ENCODE assay signal across 8 cellular contexts in the genomic region with DNA sequence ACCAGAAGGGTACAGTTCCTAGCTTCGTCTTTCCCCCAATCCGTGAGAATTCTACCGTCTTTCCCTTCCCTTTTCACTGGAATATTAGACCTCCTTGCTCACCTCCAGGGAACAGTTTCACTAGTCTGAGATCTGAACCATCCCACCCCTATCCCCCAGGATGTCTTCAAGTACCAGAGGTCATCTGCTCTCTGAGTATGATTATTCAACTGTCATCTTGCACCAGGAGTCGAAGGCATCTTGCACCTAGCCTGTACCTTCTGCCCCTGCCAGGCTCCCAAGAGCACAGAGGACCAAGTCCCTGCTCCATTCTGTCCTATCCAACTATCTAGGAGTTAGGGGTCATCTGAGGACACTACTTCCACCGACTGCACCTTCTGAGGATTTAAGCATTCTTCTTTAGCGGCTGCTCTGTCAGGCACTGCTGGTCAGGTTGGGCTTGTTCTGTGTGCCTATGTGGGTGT. TPM values are rescaled to one million over a fixed set of nuclear protein-coding genes. Genes with fewer than 3 reads are reported as not detected.
DNase-seq lines count a peak whose midpoint lies in the region; ATAC-seq, FAIRE-seq and TF ChIP-seq lines count a peak whose summit lies in the region.

No MANE protein-coding gene starts in this region.

- peak overlapping the region; percentile 67 for H3K4me3 ChIP-seq in right cardiac atrium (ENCODE audit: low read length)
- H3K4me3 ChIP-seq in small intestine (ENCODE audit: low read depth in 1 of 2, low read length in 2 of 2): peak overlapping the region; percentile 42 to 88

- TF ChIP-seq CTCF in activated B cell treated with CpG ODN at 0.5 μM for 24 hours (IDR thresholded peaks at IDR 0.05): no peak

- peak overlapping the region; percentile 80 for H3K27ac ChIP-seq in right cardiac atrium (ENCODE audit: low read length)
- H3K27ac ChIP-seq in small intestine (ENCODE audit: low read depth in 1 of 2, low read length in 1 of 2): peak overlapping the region; percentile 86 to 95

- H3K4me1 Mint-ChIP-seq in activated B cell treated with CpG ODN at 0.5 μM for 24 hours: peaks cover 42% of the 10 kb centered on the region

- peak overlapping the region; percentile 84 for H3K27ac Mint-ChIP-seq in activated B cell treated with CpG ODN at 0.5 μM for 24 hours

- ATAC-seq in activated B cell treated with CpG ODN at 0.5 μM for 24 hours (ENCODE audit: low read depth) (no peak), right cardiac atrium (peak in 1 of 2 donors; percentile 12), GM18520 (IDR thresholded peaks at IDR 0.05; ENCODE audit: unreplicated experiment) (no peak), HG02973 (IDR thresholded peaks at IDR 0.05; ENCODE audit: unreplicated experiment) (no peak)

- H3K27me3 Mint-ChIP-seq in activated B cell treated with CpG ODN at 0.5 μM for 24 hours: no peaks in the 10 kb centered on the region

- no peak for FAIRE-seq in small intestine (lab: Jason Lieb, UNC)

- H3K27me3 ChIP-seq in right cardiac atrium (ENCODE audit: control insufficient read depth, insufficient read depth) (no peaks in the 10 kb centered on the region), small intestine (ENCODE audit: control insufficient read depth in 2 of 2, insufficient read depth in 2 of 2, low read length in 2 of 2) (no peaks in the 10 kb centered on the region)

- no peaks in the 10 kb centered on the region for H3K36me3 ChIP-seq in small intestine (ENCODE audit: control insufficient read depth in 2 of 2, insufficient read depth in 2 of 2, low read length in 2 of 2)

- H3K9me3 ChIP-seq in right cardiac atrium (ENCODE audit: control insufficient read depth, low read length) (no peaks in the 10 kb centered on the region), small intestine (ENCODE audit: control insufficient read depth, low read depth) (no peaks in the 10 kb centered on the region)

- POLR2A ChIA-PET in activated B cell treated with CpG ODN at 0.5 μM for 24 hours (lab: Charles Lee): no interaction called here

- intact Hi-C loops in activated B cell treated with CpG ODN at 0.5 μM for 24 hours (cut with micrococcal nuclease) (loop anchor here (2.0 to 10.0 kb wide), 6 partner anchors 59 to 551 kb away; partner anchors contain the start of genes CAPN5, EMSY and LRRC32), right cardiac atrium (cut with DNase I) (no loop called here)

- DNase-seq in NCI-H82 (lab: John Stamatoyannopoulos, UW) (peak; percentile 41), NCI-H82 treated with DMSO at 0.1 percent for 48 hours (lab: John Stamatoyannopoulos, UW; ENCODE audit: unreplicated experiment) (no peak), activated B cell treated with CpG ODN at 0.5 μM for 24 hours (no peak), right cardiac atrium (no peak), small intestine (peak; percentile 56), amygdala (lab: John Stamatoyannopoulos, UW) (no peak)

- WGBS in right cardiac atrium: 31% methylated on average over 6 of the region's 6 CpGs
- WGBS in small intestine, 3 donors: 20 to 26% (median 26%) methylated on average over 6 of the region's 6 CpGs

- CTCF ChIA-PET in activated B cell treated with CpG ODN at 0.5 μM for 24 hours (lab: Charles Lee): no interaction called here

- peak overlapping the region; percentile 89 for H3K4me3 Mint-ChIP-seq in activated B cell treated with CpG ODN at 0.5 μM for 24 hours

- no peaks in the 10 kb centered on the region for H3K36me3 Mint-ChIP-seq in activated B cell treated with CpG ODN at 0.5 μM for 24 hours (ENCODE audit: low read depth)

- H3K4me1 ChIP-seq in right cardiac atrium (ENCODE audit: control insufficient read depth, insufficient read depth, low read length): peaks cover 5% of the 10 kb centered on the region
- H3K4me1 ChIP-seq in small intestine (ENCODE audit: control insufficient read depth in 2 of 2, insufficient read depth in 1 of 2, low read depth in 1 of 2, low read length in 1 of 2): no peaks in the 10 kb centered on the region

- no peaks in the 10 kb centered on the region for H3K9me3 Mint-ChIP-seq in activated B cell treated with CpG ODN at 0.5 μM for 24 hours

RNA-seq across cellular contexts. Expression of gene ACER3, which starts 0.8 kb away (rescaled TPM):
- total RNA-seq in activated B cell treated with CpG ODN at 0.5 μM for 24 hours: 11.8 and 12.4 TPM in 2 replicates
- total RNA-seq in right cardiac atrium: 10 to 100 TPM; 10.6 to 16.1 (median 12.9) TPM
- polyA plus RNA-seq in right cardiac atrium: 4.1 TPM
- polyA plus RNA-seq in small intestine: 1 to 10 TPM; 3.8 to 9.5 (median 3.8) TPM

Comparison
In these comparisons a context has a peak if more than half of its experiments do, and no peak if none do; other contexts are left out.
1. DNase-seq: peak in NCI-H82 (single experiment) and small intestine (single experiment); none in NCI-H82 treated with DMSO at 0.1 percent for 48 hours (single experiment), activated B cell treated with CpG ODN at 0.5 μM for 24 hours (single experiment), right cardiac atrium (0 of 3) and amygdala (0 of 56).